Comparison of ENCODE assay signal across 1 cellular context in the genomic region with DNA sequence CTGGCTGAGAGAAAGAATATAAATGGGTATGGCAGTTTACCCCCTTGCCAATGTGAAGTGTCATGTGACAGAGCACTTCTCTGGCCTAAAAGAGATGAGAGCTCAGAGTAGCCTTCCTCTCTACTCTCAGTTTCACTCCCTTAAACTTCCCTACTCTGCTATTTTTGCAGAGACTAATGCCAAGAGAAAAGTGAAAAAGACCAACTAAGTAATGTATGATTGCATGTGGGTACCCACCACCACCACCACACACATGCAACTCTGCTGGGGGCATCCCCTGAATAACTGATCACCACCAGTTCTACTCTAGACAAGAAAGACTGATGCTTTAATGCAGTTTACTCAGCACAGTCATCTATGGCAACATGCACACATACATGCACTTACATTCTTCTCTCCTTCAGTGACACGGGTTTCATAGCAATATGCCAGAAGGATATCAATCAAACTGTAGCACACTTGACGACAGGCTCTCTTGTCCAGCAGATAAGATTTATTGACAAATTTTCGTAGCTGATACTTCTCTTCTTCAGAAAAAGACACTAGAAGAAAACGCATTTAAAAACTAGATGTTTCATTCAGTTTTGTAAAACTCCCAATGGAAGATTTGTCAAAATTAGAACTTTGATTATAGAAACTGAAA.
TF ChIP-seq lines count a peak whose summit lies in the region.

No MANE protein-coding gene starts in this region.

TF ChIP-seq in GM12878, 131 proteins besides CTCF, POLR2A, EP300 and RAD21 (continued from another document and continues in another):
- TF ChIP-seq ZNF384 (IDR thresholded peaks at IDR 0.05; ENCODE audit: borderline replicate concordance, low read depth, low read length) (no peak), CBX5 (IDR thresholded peaks at IDR 0.05; ENCODE audit: low read depth) (no peak), POU2F2 (IDR thresholded peaks at IDR 0.05; ENCODE audit: borderline replicate concordance, low read depth, low read length) (0 out of 3 replicates have a peak, but pooled peaks have one; percentile 54), RAD51 (IDR thresholded peaks at IDR 0.05) (peak; percentile 67), SRF (IDR thresholded peaks at IDR 0.05; ENCODE audit: low read depth in 2 of 2, low read length in 2 of 2) (no peak), ATF2 (IDR thresholded peaks at IDR 0.05; ENCODE audit: low read length) (peak; percentile 56; the same call in 1 of the 2 replicates), RELA (IDR thresholded peaks at IDR 0.05; ENCODE audit: borderline replicate concordance, partially characterized antibody) (peak; percentile 56), ZBTB11 (CRISPR knock-in tag; IDR thresholded peaks at IDR 0.05) (no peak), NBN (IDR thresholded peaks at IDR 0.05) (0 out of 2 replicates have a peak, but pooled peaks have one; percentile 35), MTA3 (IDR thresholded peaks at IDR 0.05; ENCODE audit: borderline replicate concordance, low read length) (0 out of 2 replicates have a peak, but pooled peaks have one; percentile 53), GABPA (IDR thresholded peaks at IDR 0.05; ENCODE audit: low read depth) (no peak), MXI1 (IDR thresholded peaks at IDR 0.05; ENCODE audit: low read depth, low read length) (no peak), CREB1 (IDR thresholded peaks at IDR 0.05; ENCODE audit: low read depth) (no peak), PKNOX1 (IDR thresholded peaks at IDR 0.05) (peak; percentile 84), ESRRA (IDR thresholded peaks at IDR 0.05; ENCODE audit: low read length) (no peak), TBL1XR1 (IDR thresholded peaks at IDR 0.05; ENCODE audit: low read depth, low read length) (no peak), RCOR1 (conservative IDR thresholded peaks at IDR 0.05; ENCODE audit: low read depth, low read length) (no peak), CHD2 (IDR thresholded peaks at IDR 0.05; ENCODE audit: borderline replicate concordance, low read depth, low read length) (no peak), RUNX3 (IDR thresholded peaks at IDR 0.05; ENCODE audit: low read length) (peak; percentile 83), TCF7 (IDR thresholded peaks at IDR 0.05; ENCODE audit: borderline replicate concordance) (no peak), MEF2A (IDR thresholded peaks at IDR 0.05; ENCODE audit: insufficient read depth, low read depth, low read length) (no peak), SIN3A (IDR thresholded peaks at IDR 0.05; ENCODE audit: low read depth, low read length) (no peak), ZBED1 (IDR thresholded peaks at IDR 0.05; ENCODE audit: borderline replicate concordance) (peak; percentile 58; the same call in 1 of the 2 replicates), CBX3 (IDR thresholded peaks at IDR 0.05; ENCODE audit: borderline replicate concordance, low read depth) (no peak), ZNF592 (IDR thresholded peaks at IDR 0.05) (no peak), RFX5 (IDR thresholded peaks at IDR 0.05; ENCODE audit: low read depth, low read length) (no peak), ZZZ3 (IDR thresholded peaks at IDR 0.05; ENCODE audit: control insufficient read depth, insufficient read length, low read depth) (no peak), NR2C1 (IDR thresholded peaks at IDR 0.05) (no peak), KDM1A (IDR thresholded peaks at IDR 0.05; ENCODE audit: borderline replicate concordance) (no peak)
- TF ChIP-seq, protein P1, sequence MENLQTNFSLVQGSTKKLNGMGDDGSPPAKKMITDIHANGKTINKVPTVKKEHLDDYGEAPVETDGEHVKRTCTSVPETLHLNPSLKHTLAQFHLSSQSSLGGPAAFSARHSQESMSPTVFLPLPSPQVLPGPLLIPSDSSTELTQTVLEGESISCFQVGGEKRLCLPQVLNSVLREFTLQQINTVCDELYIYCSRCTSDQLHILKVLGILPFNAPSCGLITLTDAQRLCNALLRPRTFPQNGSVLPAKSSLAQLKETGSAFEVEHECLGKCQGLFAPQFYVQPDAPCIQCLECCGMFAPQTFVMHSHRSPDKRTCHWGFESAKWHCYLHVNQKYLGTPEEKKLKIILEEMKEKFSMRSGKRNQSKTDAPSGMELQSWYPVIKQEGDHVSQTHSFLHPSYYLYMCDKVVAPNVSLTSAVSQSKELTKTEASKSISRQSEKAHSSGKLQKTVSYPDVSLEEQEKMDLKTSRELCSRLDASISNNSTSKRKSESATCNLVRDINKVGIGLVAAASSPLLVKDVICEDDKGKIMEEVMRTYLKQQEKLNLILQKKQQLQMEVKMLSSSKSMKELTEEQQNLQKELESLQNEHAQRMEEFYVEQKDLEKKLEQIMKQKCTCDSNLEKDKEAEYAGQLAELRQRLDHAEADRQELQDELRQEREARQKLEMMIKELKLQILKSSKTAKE (IDR thresholded peaks at IDR 0.05; ENCODE audit: low read depth, poor library complexity, severe bottlenecking), result peak; percentile 64
- TF ChIP-seq, protein P2, sequence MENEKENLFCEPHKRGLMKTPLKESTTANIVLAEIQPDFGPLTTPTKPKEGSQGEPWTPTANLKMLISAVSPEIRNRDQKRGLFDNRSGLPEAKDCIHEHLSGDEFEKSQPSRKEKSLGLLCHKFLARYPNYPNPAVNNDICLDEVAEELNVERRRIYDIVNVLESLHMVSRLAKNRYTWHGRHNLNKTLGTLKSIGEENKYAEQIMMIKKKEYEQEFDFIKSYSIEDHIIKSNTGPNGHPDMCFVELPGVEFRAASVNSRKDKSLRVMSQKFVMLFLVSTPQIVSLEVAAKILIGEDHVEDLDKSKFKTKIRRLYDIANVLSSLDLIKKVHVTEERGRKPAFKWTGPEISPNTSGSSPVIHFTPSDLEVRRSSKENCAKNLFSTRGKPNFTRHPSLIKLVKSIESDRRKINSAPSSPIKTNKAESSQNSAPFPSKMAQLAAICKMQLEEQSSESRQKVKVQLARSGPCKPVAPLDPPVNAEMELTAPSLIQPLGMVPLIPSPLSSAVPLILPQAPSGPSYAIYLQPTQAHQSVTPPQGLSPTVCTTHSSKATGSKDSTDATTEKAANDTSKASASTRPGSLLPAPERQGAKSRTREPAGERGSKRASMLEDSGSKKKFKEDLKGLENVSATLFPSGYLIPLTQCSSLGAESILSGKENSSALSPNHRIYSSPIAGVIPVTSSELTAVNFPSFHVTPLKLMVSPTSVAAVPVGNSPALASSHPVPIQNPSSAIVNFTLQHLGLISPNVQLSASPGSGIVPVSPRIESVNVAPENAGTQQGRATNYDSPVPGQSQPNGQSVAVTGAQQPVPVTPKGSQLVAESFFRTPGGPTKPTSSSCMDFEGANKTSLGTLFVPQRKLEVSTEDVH (IDR thresholded peaks at IDR 0.05; ENCODE audit: low read depth, partially characterized antibody), result no peak
- TF ChIP-seq, protein P3, sequence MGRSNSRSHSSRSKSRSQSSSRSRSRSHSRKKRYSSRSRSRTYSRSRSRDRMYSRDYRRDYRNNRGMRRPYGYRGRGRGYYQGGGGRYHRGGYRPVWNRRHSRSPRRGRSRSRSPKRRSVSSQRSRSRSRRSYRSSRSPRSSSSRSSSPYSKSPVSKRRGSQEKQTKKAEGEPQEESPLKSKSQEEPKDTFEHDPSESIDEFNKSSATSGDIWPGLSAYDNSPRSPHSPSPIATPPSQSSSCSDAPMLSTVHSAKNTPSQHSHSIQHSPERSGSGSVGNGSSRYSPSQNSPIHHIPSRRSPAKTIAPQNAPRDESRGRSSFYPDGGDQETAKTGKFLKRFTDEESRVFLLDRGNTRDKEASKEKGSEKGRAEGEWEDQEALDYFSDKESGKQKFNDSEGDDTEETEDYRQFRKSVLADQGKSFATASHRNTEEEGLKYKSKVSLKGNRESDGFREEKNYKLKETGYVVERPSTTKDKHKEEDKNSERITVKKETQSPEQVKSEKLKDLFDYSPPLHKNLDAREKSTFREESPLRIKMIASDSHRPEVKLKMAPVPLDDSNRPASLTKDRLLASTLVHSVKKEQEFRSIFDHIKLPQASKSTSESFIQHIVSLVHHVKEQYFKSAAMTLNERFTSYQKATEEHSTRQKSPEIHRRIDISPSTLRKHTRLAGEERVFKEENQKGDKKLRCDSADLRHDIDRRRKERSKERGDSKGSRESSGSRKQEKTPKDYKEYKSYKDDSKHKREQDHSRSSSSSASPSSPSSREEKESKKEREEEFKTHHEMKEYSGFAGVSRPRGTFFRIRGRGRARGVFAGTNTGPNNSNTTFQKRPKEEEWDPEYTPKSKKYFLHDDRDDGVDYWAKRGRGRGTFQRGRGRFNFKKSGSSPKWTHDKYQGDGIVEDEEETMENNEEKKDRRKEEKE (IDR thresholded peaks at IDR 0.05), result no peak
- TF ChIP-seq, protein P4, sequence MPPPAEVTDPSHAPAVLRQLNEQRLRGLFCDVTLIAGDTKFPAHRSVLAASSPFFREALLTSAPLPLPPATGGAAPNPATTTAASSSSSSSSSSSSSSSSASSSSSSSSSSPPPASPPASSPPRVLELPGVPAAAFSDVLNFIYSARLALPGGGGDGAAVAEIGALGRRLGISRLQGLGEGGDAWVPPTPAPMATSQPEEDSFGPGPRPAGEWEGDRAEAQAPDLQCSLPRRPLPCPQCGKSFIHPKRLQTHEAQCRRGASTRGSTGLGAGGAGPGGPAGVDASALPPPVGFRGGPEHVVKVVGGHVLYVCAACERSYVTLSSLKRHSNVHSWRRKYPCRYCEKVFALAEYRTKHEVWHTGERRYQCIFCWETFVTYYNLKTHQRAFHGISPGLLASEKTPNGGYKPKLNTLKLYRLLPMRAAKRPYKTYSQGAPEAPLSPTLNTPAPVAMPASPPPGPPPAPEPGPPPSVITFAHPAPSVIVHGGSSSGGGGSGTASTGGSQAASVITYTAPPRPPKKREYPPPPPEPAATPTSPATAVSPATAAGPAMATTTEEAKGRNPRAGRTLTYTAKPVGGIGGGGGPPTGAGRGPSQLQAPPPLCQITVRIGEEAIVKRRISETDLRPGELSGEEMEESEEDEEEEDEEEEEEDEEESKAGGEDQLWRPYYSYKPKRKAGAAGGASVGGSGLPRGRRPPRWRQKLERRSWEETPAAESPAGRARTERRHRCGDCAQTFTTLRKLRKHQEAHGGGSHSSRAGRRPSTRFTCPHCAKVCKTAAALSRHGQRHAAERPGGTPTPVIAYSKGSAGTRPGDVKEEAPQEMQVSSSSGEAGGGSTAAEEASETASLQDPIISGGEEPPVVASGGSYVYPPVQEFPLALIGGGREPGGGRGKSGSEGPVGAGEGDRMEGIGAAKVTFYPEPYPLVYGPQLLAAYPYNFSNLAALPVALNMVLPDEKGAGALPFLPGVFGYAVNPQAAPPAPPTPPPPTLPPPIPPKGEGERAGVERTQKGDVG (CRISPR knock-in tag; IDR thresholded peaks at IDR 0.05), result no peak
